In the genomic region with DNA sequence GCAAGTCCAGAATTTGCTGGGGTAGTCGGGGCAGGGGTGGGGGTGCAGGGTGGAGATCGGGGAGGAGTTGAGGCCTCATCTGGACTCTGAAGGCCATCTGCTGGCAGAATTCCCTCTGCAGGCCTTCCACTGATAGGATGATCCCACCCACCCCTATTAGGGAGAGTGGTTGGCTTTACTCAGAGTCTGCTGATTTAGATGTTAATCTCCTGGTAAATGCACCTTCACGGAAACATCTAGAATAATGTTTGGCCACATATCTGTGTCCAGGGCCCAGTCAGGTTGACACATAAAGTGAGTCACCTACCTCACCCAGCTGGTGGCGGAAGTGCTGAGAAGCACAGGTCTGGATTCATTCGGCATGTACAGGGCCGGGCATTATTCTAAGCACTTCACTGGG, we compare ENCODE assay signal across 21 cellular contexts. TPM values are rescaled to one million over a fixed set of nuclear protein-coding genes. Genes with fewer than 3 reads are reported as not detected.
A peak's percentile ranks its signal among the peaks of the same experiment; 100 is the strongest.
DNase-seq lines count a peak whose midpoint lies in the region; ATAC-seq and TF ChIP-seq lines count a peak whose summit lies in the region.
"Had no signal": no experiment of that assay in that cellular context is flagged by ENCODE, and none has a peak within 500 bp of the region (broad histone marks: within the 10 kb centered on the region; RNA-seq: fewer than 3 reads in every experiment).

No MANE protein-coding gene starts in this region.

- H3K27ac Mint-ChIP-seq in type B pancreatic cell: peak overlapping the region; percentile 63
- H3K27ac Mint-ChIP-seq: CD4-positive, alpha-beta memory T cell had no signal

- TF ChIP-seq CTCF in choroid plexus epithelial cell (conservative IDR thresholded peaks at IDR 0.05; ENCODE audit: low read depth, low read length): no peak
- TF ChIP-seq CTCF in right lobe of liver (IDR thresholded peaks at IDR 0.05): no peak
- TF ChIP-seq CTCF in type B pancreatic cell (conservative IDR thresholded peaks at IDR 0.05): no peak

- peaks cover 30% of the 10 kb centered on the region for H3K36me3 Mint-ChIP-seq in type B pancreatic cell
- H3K36me3 Mint-ChIP-seq: CD4-positive, alpha-beta memory T cell had no signal

- H3K36me3 ChIP-seq in right lobe of liver: no peaks in the 10 kb centered on the region
- H3K36me3 ChIP-seq: adrenal gland, suprapubic skin had no signal

- H3K27me3 ChIP-seq in right lobe of liver: no peaks in the 10 kb centered on the region
- H3K27me3 ChIP-seq: adrenal gland, suprapubic skin had no signal

- ATAC-seq in right lobe of liver: peak; percentile 31 to 83 (median 36)
- ATAC-seq: activated T-cell treated with anti-CD3 and anti-CD28 coated beads, Interleukin-2, amount 50 U/mL, for 4 hours had no signal

- no peaks in the 10 kb centered on the region for H3K9me3 ChIP-seq in right lobe of liver
- H3K9me3 ChIP-seq: adrenal gland, suprapubic skin had no signal

- DNase-seq in DMS53 (lab: John Stamatoyannopoulos, UW) (peak; percentile 4), DMS53 treated with DMSO at 0.1 percent for 48 hours (lab: John Stamatoyannopoulos, UW; ENCODE audit: unreplicated experiment) (no peak), choroid plexus epithelial cell (ENCODE audit: low read depth) (peak; percentile 29), right lobe of liver (no peak), type B pancreatic cell (ENCODE audit: extremely low spot score, unreplicated experiment) (no peak), LoVo (ENCODE audit: low spot score) (no peak), NCI-H2107 treated with DMSO at 0.1 percent for 48 hours (lab: John Stamatoyannopoulos, UW; ENCODE audit: unreplicated experiment) (no peak), NCI-H748 (lab: John Stamatoyannopoulos, UW; ENCODE audit: unreplicated experiment) (no peak)
- DNase-seq: activated CD4-positive, CD25-positive, alpha-beta regulatory T cell treated with anti-CD3 and anti-CD28 coated beads, Interleukin-2, amount 50 U/mL, for 72 hours; activated T-cell treated with anti-CD3 and anti-CD28 coated beads, Interleukin-2, amount 50 U/mL, for 4 hours; CD4-positive, alpha-beta memory T cell; GF-D8; GM23248; kidney glomerular epithelial cell; NCI-H2171; nephron progenitor cell had no signal

- no peak overlapping the region for H3K27ac ChIP-seq in right lobe of liver
- H3K27ac ChIP-seq: 22Rv1, adrenal gland, GM23248, HL-60, skin epidermis, suprapubic skin had no signal

- H3K27me3 Mint-ChIP-seq in type B pancreatic cell: no peaks in the 10 kb centered on the region
- H3K27me3 Mint-ChIP-seq: CD4-positive, alpha-beta memory T cell had no signal

- no peak for TF ChIP-seq POLR2A in right lobe of liver (IDR thresholded peaks at IDR 0.05)

- peaks cover 0 to 8% (median 0%) of the 10 kb centered on the region in 4 donors for H3K4me1 ChIP-seq in right lobe of liver
- H3K4me1 ChIP-seq: adrenal gland, suprapubic skin had no signal

- H3K9me3 Mint-ChIP-seq in type B pancreatic cell: no peaks in the 10 kb centered on the region
- H3K9me3 Mint-ChIP-seq: activated T-cell treated with anti-CD3 and anti-CD28 coated beads, Interleukin-2, amount 50 U/mL, for 4 hours had no signal

- H3K4me3 ChIP-seq in choroid plexus epithelial cell (ENCODE audit: low read depth, low read length): no peak overlapping the region
- H3K4me3 ChIP-seq in right lobe of liver: no peak overlapping the region
- H3K4me3 ChIP-seq: adrenal gland, GM23248, skin epidermis, suprapubic skin had no signal

- intact Hi-C loops in right lobe of liver (cut with DNase I): no loop called here

- WGBS in right lobe of liver (ENCODE audit: insufficient coverage, low coverage, low lambda C conversion rate, missing lambda C conversion rate): 45% methylated on average over 2 of the region's 6 CpGs

- peaks cover 18% of the 10 kb centered on the region for H3K4me1 Mint-ChIP-seq in type B pancreatic cell (ENCODE audit: unreplicated experiment)
- H3K4me1 Mint-ChIP-seq: CD4-positive, alpha-beta memory T cell had no signal

- no peak overlapping the region for H3K4me3 Mint-ChIP-seq in type B pancreatic cell
- H3K4me3 Mint-ChIP-seq: activated T-cell treated with anti-CD3 and anti-CD28 coated beads, Interleukin-2, amount 50 U/mL, for 4 hours; CD4-positive, alpha-beta memory T cell; nephron progenitor cell had no signal

RNA-seq across cellular contexts. Expression of gene DAPK1, which starts 50.0 kb away (rescaled TPM):
- total RNA-seq in right lobe of liver: 10 to 100 TPM; 17.4 to 55.0 (median 33.9) TPM
- 160 and 246 TPM in 2 replicates for total RNA-seq in type B pancreatic cell (ENCODE audit: low replicate concordance)

Comparison
In these comparisons a context has a peak if more than half of its experiments do, and no peak if none do; other contexts are left out.
1. DNase-seq: peak in DMS53 (single experiment) and choroid plexus epithelial cell (single experiment); none in DMS53 treated with DMSO at 0.1 percent for 48 hours (single experiment), right lobe of liver (0 of 3), type B pancreatic cell (single experiment), LoVo (single experiment), NCI-H2107 treated with DMSO at 0.1 percent for 48 hours (single experiment) and NCI-H748 (single experiment).